In genomic region chr5:138763037-138763778, GRCh38 we compare ENCODE assay signal across 19 cellular contexts.
"Had no signal": no experiment of that assay in that cellular context is flagged by ENCODE, and none has a peak within 500 bp of the region (broad histone marks: within the 10 kb centered on the region; RNA-seq: fewer than 3 reads in every experiment).

No MANE protein-coding gene starts in this region.

- H3K9me3 Mint-ChIP-seq: activated CD4-positive, alpha-beta memory T cell treated with anti-CD3 and anti-CD28 coated beads, Interleukin-2, amount 10 ng/mL, durations not matched to agents 7 days and 5 days had no signal

- H3K27ac Mint-ChIP-seq: activated CD4-positive, alpha-beta memory T cell treated with anti-CD3 and anti-CD28 coated beads, Interleukin-2, amount 10 ng/mL, durations not matched to agents 7 days and 5 days; activated naive CD8-positive, alpha-beta T cell treated with anti-CD3 and anti-CD28 coated beads, Interleukin-2, amount 50 U/mL, for 24 hours; immature natural killer cell; stimulated activated naive B cell treated with anti-CD40 and anti-IgM and Interleukin-4, amounts not matched to agents 10 μg/mL and 1 μg/mL and 100 μg/mL, for 72 hours had no signal

- H3K4me3 Mint-ChIP-seq: activated CD4-positive, alpha-beta memory T cell treated with anti-CD3 and anti-CD28 coated beads, Interleukin-2, amount 10 ng/mL, durations not matched to agents 7 days and 5 days; activated naive CD8-positive, alpha-beta T cell treated with anti-CD3 and anti-CD28 coated beads, Interleukin-2, amount 50 U/mL, for 24 hours; immature natural killer cell; stimulated activated naive B cell treated with anti-CD40 and anti-IgM and Interleukin-4, amounts not matched to agents 10 μg/mL and 1 μg/mL and 100 μg/mL, for 72 hours had no signal

- H3K27me3 ChIP-seq: ascending aorta, cardiac muscle cell, SJCRH30, spleen, tibial nerve had no signal

- H3K27ac ChIP-seq: ascending aorta, cardiac muscle cell, coronary artery, SJCRH30, spleen had no signal

- H3K9me3 ChIP-seq: ascending aorta, SJCRH30, tibial nerve had no signal

- H3K4me3 ChIP-seq: ascending aorta, cardiac muscle cell, coronary artery, SJCRH30, spleen, tibial nerve had no signal

- ATAC-seq: activated naive CD8-positive, alpha-beta T cell treated with anti-CD3 and anti-CD28 coated beads, Interleukin-2, amount 50 U/mL, for 24 hours; left colon; right cardiac atrium; stimulated activated naive B cell treated with anti-CD40 and anti-IgM and Interleukin-4, amounts not matched to agents 10 μg/mL and 1 μg/mL and 100 μg/mL, for 72 hours had no signal

- DNase-seq: activated CD4-positive, alpha-beta memory T cell treated with anti-CD3 and anti-CD28 coated beads, Interleukin-2, amount 10 ng/mL, durations not matched to agents 7 days and 5 days; activated CD4-positive, alpha-beta T cell treated with anti-CD3 and anti-CD28 coated beads for 1 hour; activated CD8-positive, alpha-beta memory T cell treated with anti-CD3 and anti-CD28 coated beads, Interleukin-2, amount 50 U/mL, for 48 hours; activated naive CD4-positive, alpha-beta T cell treated with Interleukin-2 at 50 U/mL for 16 hours; activated naive CD8-positive, alpha-beta T cell treated with anti-CD3 and anti-CD28 coated beads, Interleukin-2, amount 50 U/mL, for 24 hours; effector memory CD4-positive, alpha-beta T cell; erythroblast; immature natural killer cell; left colon; posterior cingulate gyrus; right cardiac atrium; SJCRH30; spleen; stimulated activated CD4-positive, alpha-beta T cell treated with anti-CD3 and anti-CD28 coated beads, Interleukin-1b, Interleukin-23, amount 100 ng/mL, for 48 hours; stimulated activated naive B cell treated with anti-CD40 and anti-IgM and Interleukin-4, amounts not matched to agents 10 μg/mL and 1 μg/mL and 100 μg/mL, for 72 hours had no signal

- H3K27me3 Mint-ChIP-seq: activated CD4-positive, alpha-beta memory T cell treated with anti-CD3 and anti-CD28 coated beads, Interleukin-2, amount 10 ng/mL, durations not matched to agents 7 days and 5 days; stimulated activated naive B cell treated with anti-CD40 and anti-IgM and Interleukin-4, amounts not matched to agents 10 μg/mL and 1 μg/mL and 100 μg/mL, for 72 hours had no signal
